Comparison of ENCODE assay signal across 1 cellular context in genomic region chr12:124855275-124855957, GRCh38.
TF ChIP-seq lines count a peak whose summit lies in the region.

No MANE protein-coding gene starts in this region.

TF ChIP-seq in HepG2, 621 proteins besides CTCF, POLR2A, EP300 and RAD21 (continued from another document):
- TF ChIP-seq FOXP1 (IDR thresholded peaks at IDR 0.05) = no peak
- TF ChIP-seq FOXP1 (CRISPR knock-in tag; IDR thresholded peaks at IDR 0.05) = peak; percentile 43
- TF ChIP-seq SOX6 (IDR thresholded peaks at IDR 0.05) = no peak
- peak; percentile 50; the same call in 1 of the 2 replicates for TF ChIP-seq SOX6 (CRISPR knock-in tag; IDR thresholded peaks at IDR 0.05)
- peak; percentile 56 for TF ChIP-seq ARID5B (CRISPR knock-in tag; IDR thresholded peaks at IDR 0.05)
- TF ChIP-seq PCBP2 (optimal IDR thresholded peaks at IDR 0.05; ENCODE audit: low read depth, low read length, poor library complexity, severe bottlenecking) = no peak
- TF ChIP-seq SKIL (CRISPR knock-in tag; IDR thresholded peaks at IDR 0.05; ENCODE audit: borderline replicate concordance) = peak; percentile 36; the same call in 1 of the 2 replicates
- TF ChIP-seq ZNF687 (CRISPR knock-in tag; IDR thresholded peaks at IDR 0.05) = peak; percentile 33
- peak; percentile 71; the same call in 1 of the 2 replicates for TF ChIP-seq ZNF281 (CRISPR knock-in tag; IDR thresholded peaks at IDR 0.05; ENCODE audit: borderline replicate concordance)
- TF ChIP-seq PAXIP1 (CRISPR knock-in tag; conservative IDR thresholded peaks at IDR 0.05) = 0 out of 2 replicates have a peak, but pooled peaks have one; percentile 38
- 0 out of 2 replicates have a peak, but pooled peaks have one; percentile 27 for TF ChIP-seq ZSCAN12 (CRISPR knock-in tag; IDR thresholded peaks at IDR 0.05)
TF ChIP-seq in HepG2: peak in this region for 40.
